ENCODE assay signal across 21 cellular contexts in genomic region chr1:19057182-19057779, GRCh38.
"Had no signal": no experiment of that assay in that cellular context is flagged by ENCODE, and none has a peak within 500 bp of the region (broad histone marks: within the 10 kb centered on the region; RNA-seq: fewer than 3 reads in every experiment).

No MANE protein-coding gene starts in this region.

- H3K27ac Mint-ChIP-seq: activated B cell treated with CpG ODN at 0.5 μM for 24 hours; activated CD4-positive, alpha-beta memory T cell treated with anti-CD3 and anti-CD28 coated beads for 36 hours; activated naive CD8-positive, alpha-beta T cell treated with anti-CD3 and anti-CD28 coated beads, Interleukin-2, amount 10 ng/mL, durations not matched to agents 7 days and 5 days; activated T-helper 1 cell treated with anti-CD3 and anti-CD28 coated beads, Interleukin-12 subunit alpha, Interleukin-12 subunit beta, Interleukin-2, Interleukin-4 antibody, amounts not matched to agents 30 ng/mL and 10 ng/mL and 1 ng/mL, durations not matched to agents 14 hours and 24 hours and 36 hours; effector memory CD8-positive, alpha-beta T cell; natural killer cell treated with Interleukin-12 subunit alpha and Interleukin-12 subunit beta and Interleukin-15 and Interleukin-18, amount 100 ng/mL, for 72 hours; stimulated activated memory B cell treated with anti-CD40 and anti-IgM and Interleukin-4, amounts not matched to agents 10 μg/mL and 1 μg/mL and 100 μg/mL, for 72 hours had no signal

- H3K9me3 ChIP-seq: sigmoid colon, thoracic aorta, upper lobe of right lung had no signal

- H3K36me3 Mint-ChIP-seq: activated CD4-positive, alpha-beta memory T cell treated with anti-CD3 and anti-CD28 coated beads for 36 hours; stimulated activated memory B cell treated with anti-CD40 and anti-IgM and Interleukin-4, amounts not matched to agents 10 μg/mL and 1 μg/mL and 100 μg/mL, for 72 hours had no signal

- H3K4me3 Mint-ChIP-seq: activated B cell treated with CpG ODN at 0.5 μM for 24 hours; activated CD4-positive, alpha-beta memory T cell treated with anti-CD3 and anti-CD28 coated beads for 36 hours; activated naive CD8-positive, alpha-beta T cell treated with anti-CD3 and anti-CD28 coated beads, Interleukin-2, amount 10 ng/mL, durations not matched to agents 7 days and 5 days; activated T-helper 1 cell treated with anti-CD3 and anti-CD28 coated beads, Interleukin-12 subunit alpha, Interleukin-12 subunit beta, Interleukin-2, Interleukin-4 antibody, amounts not matched to agents 30 ng/mL and 10 ng/mL and 1 ng/mL, durations not matched to agents 14 hours and 24 hours and 36 hours; effector memory CD8-positive, alpha-beta T cell; natural killer cell treated with Interleukin-12 subunit alpha and Interleukin-12 subunit beta and Interleukin-15 and Interleukin-18, amount 100 ng/mL, for 72 hours; stimulated activated memory B cell treated with anti-CD40 and anti-IgM and Interleukin-4, amounts not matched to agents 10 μg/mL and 1 μg/mL and 100 μg/mL, for 72 hours had no signal

- H3K4me3 ChIP-seq: lung, sigmoid colon, thoracic aorta, upper lobe of right lung had no signal

- H3K36me3 ChIP-seq: sigmoid colon, thoracic aorta, upper lobe of right lung had no signal

- H3K4me1 ChIP-seq: sigmoid colon, upper lobe of right lung had no signal

- H3K4me1 Mint-ChIP-seq: activated B cell treated with CpG ODN at 0.5 μM for 24 hours; stimulated activated memory B cell treated with anti-CD40 and anti-IgM and Interleukin-4, amounts not matched to agents 10 μg/mL and 1 μg/mL and 100 μg/mL, for 72 hours had no signal

- DNase-seq: activated B cell treated with CpG ODN at 0.5 μM for 24 hours; activated CD4-positive, alpha-beta memory T cell treated with anti-CD3 and anti-CD28 coated beads for 36 hours; activated CD4-positive, alpha-beta T cell treated with anti-CD3 and anti-CD28 coated beads for 4 hours; activated naive CD8-positive, alpha-beta T cell treated with anti-CD3 and anti-CD28 coated beads, Interleukin-2, amount 10 ng/mL, durations not matched to agents 7 days and 5 days; activated T-cell treated with anti-CD3 and anti-CD28 coated beads for 4 hours; amygdala; dermis blood vessel endothelial cell; effector memory CD8-positive, alpha-beta T cell; foreskin keratinocyte; hypothalamus; kidney; sigmoid colon; stimulated activated CD4-positive, alpha-beta T cell treated with anti-CD3 and anti-CD28 coated beads, Interleukin-4, amount 100 ng/mL, for 4 hours; upper lobe of right lung had no signal

- H3K27ac ChIP-seq: epithelial cell of prostate, foreskin keratinocyte, sigmoid colon, thoracic aorta, upper lobe of right lung had no signal

- ATAC-seq: effector memory CD8-positive, alpha-beta T cell; foreskin keratinocyte; left lobe of liver; stimulated activated memory B cell treated with anti-CD40 and anti-IgM and Interleukin-4, amounts not matched to agents 10 μg/mL and 1 μg/mL and 100 μg/mL, for 72 hours; upper lobe of right lung had no signal
